ENCODE assay signal across 12 cellular contexts in the genomic region with DNA sequence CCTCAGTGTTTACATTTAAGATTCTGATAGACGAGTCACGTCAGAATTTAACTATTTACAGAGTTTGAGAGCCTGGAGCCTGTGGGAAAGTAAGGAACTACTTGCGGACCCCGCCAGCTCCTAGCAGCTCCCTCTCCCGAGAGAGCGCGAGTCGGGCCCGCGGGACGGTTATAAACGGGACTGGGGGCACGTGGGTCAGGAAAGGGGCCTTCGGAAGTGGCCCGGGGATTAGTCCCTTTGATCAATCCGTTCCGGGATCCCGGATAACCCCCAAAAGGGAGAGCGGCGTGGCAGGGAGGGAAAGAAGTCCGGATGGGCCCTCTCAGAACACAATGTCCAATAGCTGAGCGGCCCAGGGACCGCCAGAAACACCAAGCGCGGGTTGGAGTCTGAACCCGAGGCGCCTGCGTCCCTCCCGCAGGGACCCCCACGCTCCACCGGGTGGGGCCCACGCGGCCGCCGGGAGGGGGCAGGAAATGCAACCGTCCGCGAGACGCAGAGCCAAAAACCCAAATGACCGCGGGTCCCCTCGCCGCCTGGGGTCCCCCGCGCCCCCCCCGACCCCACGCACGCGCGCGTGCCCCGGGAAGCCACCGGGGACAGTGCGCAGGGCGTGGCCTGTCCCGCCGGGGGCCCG. TPM values are rescaled to one million over a fixed set of nuclear protein-coding genes. Genes with fewer than 3 reads are reported as not detected.
DNase-seq lines count a peak whose midpoint lies in the region; ATAC-seq lines count a peak whose summit lies in the region.
"Had no signal": no experiment of that assay in that cellular context is flagged by ENCODE, and none has a peak within 500 bp of the region (broad histone marks: within the 10 kb centered on the region; RNA-seq: fewer than 3 reads in every experiment).

No MANE protein-coding gene starts in this region.

- peaks cover 10% of the 10 kb centered on the region for H3K9me3 ChIP-seq in T-helper 17 cell (ENCODE audit: control insufficient read depth, low read length, poor library complexity, severe bottlenecking)

- peaks cover 6% of the 10 kb centered on the region for H3K9me3 Mint-ChIP-seq in T-helper 1 cell treated with Interleukin-12 subunit alpha and Interleukin-12 subunit beta and Interleukin-4 antibody, amounts not matched to agents 30 μg/mL and 1 μg/mL, for 36 hours
- peaks cover 8% of the 10 kb centered on the region for H3K9me3 Mint-ChIP-seq in stimulated activated memory B cell treated with anti-CD40 and anti-IgM and Interleukin-4, amounts not matched to agents 10 μg/mL and 1 μg/mL and 100 μg/mL, for 72 hours

- peaks cover 13% of the 10 kb centered on the region for H3K36me3 Mint-ChIP-seq in T-helper 1 cell treated with Interleukin-12 subunit alpha and Interleukin-12 subunit beta and Interleukin-4 antibody, amounts not matched to agents 30 μg/mL and 1 μg/mL, for 36 hours (ENCODE audit: low read depth)
- peaks cover 4% of the 10 kb centered on the region for H3K36me3 Mint-ChIP-seq in T-helper 17 cell (ENCODE audit: low read depth)
- peaks cover 4% of the 10 kb centered on the region for H3K36me3 Mint-ChIP-seq in stimulated activated memory B cell treated with anti-CD40 and anti-IgM and Interleukin-4, amounts not matched to agents 10 μg/mL and 1 μg/mL and 100 μg/mL, for 72 hours

- H3K4me3 Mint-ChIP-seq in T-helper 1 cell treated with Interleukin-12 subunit alpha and Interleukin-12 subunit beta and Interleukin-4 antibody, amounts not matched to agents 30 μg/mL and 1 μg/mL, for 36 hours = peak overlapping the region; percentile 67
- peak overlapping the region; percentile 57 for H3K4me3 Mint-ChIP-seq in T-helper 17 cell
- peak overlapping the region; percentile 4 for H3K4me3 Mint-ChIP-seq in stimulated activated memory B cell treated with anti-CD40 and anti-IgM and Interleukin-4, amounts not matched to agents 10 μg/mL and 1 μg/mL and 100 μg/mL, for 72 hours

- peaks cover 70% of the 10 kb centered on the region for H3K27me3 Mint-ChIP-seq in T-helper 1 cell treated with Interleukin-12 subunit alpha and Interleukin-12 subunit beta and Interleukin-4 antibody, amounts not matched to agents 30 μg/mL and 1 μg/mL, for 36 hours (ENCODE audit: low read depth)
- peaks cover 62% of the 10 kb centered on the region for H3K27me3 Mint-ChIP-seq in T-helper 17 cell
- peaks cover 68% of the 10 kb centered on the region for H3K27me3 Mint-ChIP-seq in stimulated activated memory B cell treated with anti-CD40 and anti-IgM and Interleukin-4, amounts not matched to agents 10 μg/mL and 1 μg/mL and 100 μg/mL, for 72 hours

- ATAC-seq in T-helper 17 cell (no peak), GM21381 (IDR thresholded peaks at IDR 0.05; ENCODE audit: unreplicated experiment) (no peak), left lobe of liver (no peak), GM18873 (IDR thresholded peaks at IDR 0.05; ENCODE audit: low FRiP score, unreplicated experiment) (no peak)
- ATAC-seq in stimulated activated memory B cell treated with anti-CD40 and anti-IgM and Interleukin-4, amounts not matched to agents 10 μg/mL and 1 μg/mL and 100 μg/mL, for 72 hours = no peak

- peak overlapping the region; percentile 86 for H3K27ac Mint-ChIP-seq in T-helper 1 cell treated with Interleukin-12 subunit alpha and Interleukin-12 subunit beta and Interleukin-4 antibody, amounts not matched to agents 30 μg/mL and 1 μg/mL, for 36 hours
- H3K27ac Mint-ChIP-seq in T-helper 17 cell = peak overlapping the region; percentile 46
- no peak overlapping the region for H3K27ac Mint-ChIP-seq in stimulated activated memory B cell treated with anti-CD40 and anti-IgM and Interleukin-4, amounts not matched to agents 10 μg/mL and 1 μg/mL and 100 μg/mL, for 72 hours

- peaks cover 15% of the 10 kb centered on the region for H3K4me1 Mint-ChIP-seq in T-helper 1 cell treated with Interleukin-12 subunit alpha and Interleukin-12 subunit beta and Interleukin-4 antibody, amounts not matched to agents 30 μg/mL and 1 μg/mL, for 36 hours (ENCODE audit: low read depth)
- H3K4me1 Mint-ChIP-seq in T-helper 17 cell = peaks cover 18% of the 10 kb centered on the region
- H3K4me1 Mint-ChIP-seq in stimulated activated memory B cell treated with anti-CD40 and anti-IgM and Interleukin-4, amounts not matched to agents 10 μg/mL and 1 μg/mL and 100 μg/mL, for 72 hours = peaks cover 14% of the 10 kb centered on the region

- DNase-seq in T-helper 1 cell (no peak), T-helper 17 cell (no peak), left lobe of liver (ENCODE audit: low spot score) (no peak)
- DNase-seq: activated CD4-positive, alpha-beta T cell treated with anti-CD3 and anti-CD28 coated beads for 1 hour; AML-193; NCI-H2029 treated with DMSO at 0.1 percent for 48 hours had no signal

- peak overlapping the region; percentile 83 for H3K4me3 ChIP-seq in iPS-11a (ENCODE audit: low read depth, low read length)

RNA-seq across cellular contexts. Expression of a gene that starts 3.6 kb away (rescaled TPM):
- total RNA-seq in T-helper 17 cell (not detected), left lobe of liver (not detected)
- total RNA-seq: pulmonary artery endothelial cell had no signal

RNA-seq across cellular contexts. Expression of a gene that starts 13.6 kb away (rescaled TPM):
- total RNA-seq in T-helper 17 cell (not detected), left lobe of liver (0.38 TPM)
- total RNA-seq: pulmonary artery endothelial cell had no signal

Comparison
In these comparisons a context has a peak if more than half of its experiments do, and no peak if none do; other contexts are left out.
1. H3K4me3 Mint-ChIP-seq: peak in every context shown above with its lines; median percentile 67 in T-helper 1 cell treated with Interleukin-12 subunit alpha and Interleukin-12 subunit beta and Interleukin-4 antibody, amounts not matched to agents 30 μg/mL and 1 μg/mL, for 36 hours; 57 in T-helper 17 cell; 4 in stimulated activated memory B cell treated with anti-CD40 and anti-IgM and Interleukin-4, amounts not matched to agents 10 μg/mL and 1 μg/mL and 100 μg/mL, for 72 hours.